22 cellular contexts compared by ENCODE assay signal in genomic region chr10:35367107-35367859, GRCh38. TPM values are rescaled to one million over a fixed set of nuclear protein-coding genes. Genes with fewer than 3 reads are reported as not detected.
A peak's percentile ranks its signal among the peaks of the same experiment; 100 is the strongest.
DNase-seq lines count a peak whose midpoint lies in the region; ATAC-seq and TF ChIP-seq lines count a peak whose summit lies in the region.
"Had no signal": no experiment of that assay in that cellular context is flagged by ENCODE, and none has a peak within 500 bp of the region (broad histone marks: within the 10 kb centered on the region; RNA-seq: fewer than 3 reads in every experiment).

No MANE protein-coding gene starts in this region.

- H3K4me3 ChIP-seq in heart right ventricle, result no peak overlapping the region
- no peak overlapping the region for H3K4me3 ChIP-seq in Panc1 (ENCODE audit: low read depth in 2 of 2, low read length in 2 of 2)
- no peak overlapping the region for H3K4me3 ChIP-seq in gastrocnemius medialis
- no peak overlapping the region for H3K4me3 ChIP-seq in esophagus squamous epithelium
- H3K4me3 ChIP-seq in foreskin fibroblast (ENCODE audit: low read depth in 1 of 2, low read length in 2 of 2), result no peak overlapping the region
- H3K4me3 ChIP-seq: GM12878, GM23248, Peyer's patch, SJCRH30 had no signal

- POLR2A ChIA-PET in Panc1 (lab: Charles Lee), result no interaction called here

- peak overlapping the region in 8 of 10 donors; percentile 6 to 92 (median 68) for H3K27ac ChIP-seq in heart right ventricle
- peak overlapping the region; percentile 44; the same call in 1 of the 2 replicates for H3K27ac ChIP-seq in Panc1 (ENCODE audit: low read length)
- H3K27ac ChIP-seq in gastrocnemius medialis, result peak overlapping the region; percentile 26 to 89 (median 84)
- H3K27ac ChIP-seq in esophagus squamous epithelium, result no peak overlapping the region
- H3K27ac ChIP-seq: GM23248, Peyer's patch, SJCRH30 had no signal

- no TSS peak for BruUV-seq in Panc1 (replicated peaks; lab: Mats Ljungman, UMichigan)

- CTCF ChIA-PET in Panc1 (lab: Charles Lee), result no interaction called here

- TF ChIP-seq POLR2A in gastrocnemius medialis (IDR thresholded peaks at IDR 0.05) (no peak), esophagus squamous epithelium (IDR thresholded peaks at IDR 0.05) (no peak)

- 78 to 81% methylated on average over 4 of the region's 4 CpGs for WGBS in heart right ventricle, 2 donors
- WGBS in esophagus squamous epithelium, 2 donors, result 84 to 93% methylated on average over 4 of the region's 4 CpGs

- no peak for DNase-seq in heart right ventricle
- no peak for DNase-seq in Right ventricle myocardium inferior (ENCODE audit: missing footprints)
- no peak for DNase-seq in Panc1 (ENCODE audit: low read depth, low spot score)
- no peak for DNase-seq in left colon
- DNase-seq in gastrocnemius medialis, result no peak
- DNase-seq in esophagus squamous epithelium (lab: John Stamatoyannopoulos, UW), result no peak
- DNase-seq in NCI-H2107 treated with DMSO at 0.1 percent for 48 hours (lab: John Stamatoyannopoulos, UW; ENCODE audit: unreplicated experiment), result no peak
- DNase-seq in foreskin fibroblast, result no peak
- DNase-seq: AML-193, DMS79, GM23248, IMR-90, NCI-H1105, NCI-H2029 treated with DMSO at 0.1 percent for 48 hours, NCI-H2171, NCI-H345, NCI-H524, NCI-H774, Peyer's patch, SJCRH30 had no signal

- ATAC-seq in heart right ventricle (no peak), Right ventricle myocardium inferior (no peak), Panc1 (no peak), left colon (peak; percentile 66), gastrocnemius medialis (no peak)
- ATAC-seq: GM12878, HCT116 had no signal

- in situ Hi-C loops in Panc1 (cut with HindIII; ENCODE audit: low pct_unique_long_range_greater_than_20kb, low sequenced_read_pairs), result no loop called here
- in situ Hi-C loops in gastrocnemius medialis (cut with MboI; ENCODE audit: low sequenced_read_pairs in 4 of 4), result no loop called here

- H3K9me3 ChIP-seq in heart right ventricle (no peaks in the 10 kb centered on the region), Panc1 (ENCODE audit: control insufficient read depth, insufficient read depth, low read depth, low read length) (no peaks in the 10 kb centered on the region), gastrocnemius medialis (no peaks in the 10 kb centered on the region), esophagus squamous epithelium (no peaks in the 10 kb centered on the region)
- H3K9me3 ChIP-seq: Peyer's patch, SJCRH30 had no signal

- TF ChIP-seq CTCF in heart right ventricle (IDR thresholded peaks at IDR 0.05), result no peak
- no peak for TF ChIP-seq CTCF in Panc1 (IDR thresholded peaks at IDR 0.05)
- TF ChIP-seq CTCF in gastrocnemius medialis (IDR thresholded peaks at IDR 0.05 in 4 of 5, conservative IDR thresholded peaks at IDR 0.05 in 1 of 5), result no peak
- no peak for TF ChIP-seq CTCF in esophagus squamous epithelium (IDR thresholded peaks at IDR 0.05)
- no peak for TF ChIP-seq CTCF in foreskin fibroblast (IDR thresholded peaks at IDR 0.05; ENCODE audit: low read depth, low read length)

- no peaks in the 10 kb centered on the region for H3K27me3 ChIP-seq in heart right ventricle
- H3K27me3 ChIP-seq in Panc1 (ENCODE audit: control insufficient read depth, insufficient read depth, low read length), result no peaks in the 10 kb centered on the region
- no peaks in the 10 kb centered on the region for H3K27me3 ChIP-seq in gastrocnemius medialis
- H3K27me3 ChIP-seq in esophagus squamous epithelium, result no peaks in the 10 kb centered on the region
- H3K27me3 ChIP-seq: Peyer's patch, SJCRH30 had no signal

- no peaks in the 10 kb centered on the region for H3K36me3 ChIP-seq in heart right ventricle
- H3K36me3 ChIP-seq in Panc1 (ENCODE audit: control insufficient read depth, insufficient read depth, low read length), result no peaks in the 10 kb centered on the region
- H3K36me3 ChIP-seq in gastrocnemius medialis, result no peaks in the 10 kb centered on the region
- no peaks in the 10 kb centered on the region for H3K36me3 ChIP-seq in esophagus squamous epithelium
- H3K36me3 ChIP-seq: Peyer's patch, SJCRH30 had no signal

- intact Hi-C loops in heart right ventricle (cut with DNase I), result no loop called here
- intact Hi-C loops in Right ventricle myocardium inferior (cut with DNase I), result no loop called here
- intact Hi-C loops in Panc1 (cut with micrococcal nuclease; ENCODE audit: unreplicated experiment), result no loop called here
- intact Hi-C loops in left colon (cut with DNase I, micrococcal nuclease), result no loop called here
- intact Hi-C loops in gastrocnemius medialis (cut with DNase I; ENCODE audit: low total_unique reads), result no loop called here
- intact Hi-C loops in esophagus squamous epithelium (cut with DNase I), result no loop called here

- H3K4me1 ChIP-seq in heart right ventricle (peaks cover 14 to 88% (median 73%) of the 10 kb centered on the region in 9 donors), Panc1 (ENCODE audit: control insufficient read depth, insufficient read depth, low read length) (peaks cover 16% of the 10 kb centered on the region), gastrocnemius medialis (peaks cover 69 to 73% of the 10 kb centered on the region in 2 donors), esophagus squamous epithelium (peaks cover 13 to 50% (median 17%) of the 10 kb centered on the region in 3 donors)

RNA-seq across cellular contexts. Expression of gene CCNY, which starts 31.0 kb away (rescaled TPM):
- total RNA-seq in heart right ventricle (10 to 100 TPM; 69.9 to 99.4 (median 90.1) TPM), Right ventricle myocardium inferior (91.8 TPM), Panc1 (2021; ENCODE audit: unreplicated experiment) (51.9 TPM), left colon (10 to 100 TPM; 51.6 to 78.0 TPM), gastrocnemius medialis (10 to 100 TPM; 23.9 to 68.1 (median 39.5) TPM), esophagus squamous epithelium (10 to 100 TPM; 24.1 to 41.5 (median 30.4) TPM)
- 10 to 100 TPM; 26.0 to 32.3 TPM for polyA plus RNA-seq in heart right ventricle
- 40.5 TPM for polyA plus RNA-seq in Panc1 (2012; ENCODE audit: insufficient read length)

Comparison
In these comparisons a context has a peak if more than half of its experiments do, and no peak if none do; other contexts are left out.
1. H3K27ac ChIP-seq: peak in heart right ventricle (8 of 10), Panc1 (single experiment) and gastrocnemius medialis (4 of 4); none in esophagus squamous epithelium (0 of 4).